16 cellular contexts compared by ENCODE assay signal in genomic region chr16:84821728-84822676, GRCh38. TPM values are rescaled to one million over a fixed set of nuclear protein-coding genes. Genes with fewer than 3 reads are reported as not detected.
DNase-seq lines count a peak whose midpoint lies in the region; ATAC-seq, FAIRE-seq and TF ChIP-seq lines count a peak whose summit lies in the region.
"Had no signal": no experiment of that assay in that cellular context is flagged by ENCODE, and none has a peak within 500 bp of the region (broad histone marks: within the 10 kb centered on the region; RNA-seq: fewer than 3 reads in every experiment).

No MANE protein-coding gene starts in this region.

- FAIRE-seq in HepG2 (lab: Jason Lieb, UNC), result no peak
- FAIRE-seq: A204.1 had no signal

- peak overlapping the region in 1 of 2 donors; percentile 9 for H3K9ac ChIP-seq in liver (ENCODE audit: low read depth in 1 of 2, low read length in 2 of 2)
- H3K9ac ChIP-seq in HepG2 (ENCODE audit: insufficient read depth, low read depth, low read length), result no peak overlapping the region
- H3K9ac ChIP-seq in rectal smooth muscle tissue (ENCODE audit: low read length), result peak overlapping the region; percentile 19

- H3K4me2 ChIP-seq in HepG2 (ENCODE audit: low read depth, low read length), result no peak overlapping the region

- H3K4me1 ChIP-seq in liver (ENCODE audit: control insufficient read depth in 4 of 4, insufficient read depth in 4 of 4, low read length in 3 of 4) (peaks cover 0 to 6% (median 4%) of the 10 kb centered on the region in 4 donors), HepG2 (ENCODE audit: insufficient read depth, low read length) (peaks cover 16% of the 10 kb centered on the region), rectal smooth muscle tissue (ENCODE audit: control insufficient read depth, insufficient read depth, low read length) (peaks cover 28% of the 10 kb centered on the region)

- H4K20me1 ChIP-seq in HepG2 (ENCODE audit: insufficient read depth, low read length), result 0 out of 2 replicates have a peak, but pooled peaks cover 9% of the 10 kb centered on the region

- no peak overlapping the region for H3K27ac Mint-ChIP-seq in natural killer cell
- H3K27ac Mint-ChIP-seq: activated naive CD4-positive, alpha-beta T cell treated with anti-CD3 and anti-CD28 coated beads for 36 hours; stimulated activated naive B cell treated with anti-CD40 and anti-IgM and Interleukin-4, amounts not matched to agents 10 μg/mL and 1 μg/mL and 100 μg/mL, for 72 hours had no signal

- no peak for ATAC-seq in HepG2
- peak; percentile 14 for ATAC-seq in Right ventricle myocardium superior (ENCODE audit: poor library complexity)
- ATAC-seq in HG03469 (IDR thresholded peaks at IDR 0.05; ENCODE audit: unreplicated experiment), result no peak
- no peak for ATAC-seq in natural killer cell
- ATAC-seq: HCT116; stimulated activated naive B cell treated with anti-CD40 and anti-IgM and Interleukin-4, amounts not matched to agents 10 μg/mL and 1 μg/mL and 100 μg/mL, for 72 hours had no signal

- H3K79me2 ChIP-seq in HepG2 (ENCODE audit: insufficient read depth, low read length), result no peaks in the 10 kb centered on the region

- TF ChIP-seq POLR2A in HepG2 (IDR thresholded peaks at IDR 0.05; ENCODE audit: insufficient read depth in 1 of 2, low read depth in 2 of 2, low read length in 2 of 2), result no peak

- in situ Hi-C loops in HepG2 (cut with HindIII; ENCODE audit: extremely low pct_ligation_motif_present, low pct_unique_long_range_greater_than_20kb), result no loop called here

- intact Hi-C loops in HepG2 (cut with micrococcal nuclease; ENCODE audit: unreplicated experiment) (no loop called here), Right ventricle myocardium superior (cut with DNase I) (no loop called here), natural killer cell (cut with micrococcal nuclease) (no loop called here)

- peaks cover 17 to 22% of the 10 kb centered on the region in 2 donors for H3K27me3 Mint-ChIP-seq in natural killer cell (ENCODE audit: low read depth in 2 of 2)

- POLR2A ChIA-PET in HepG2 (lab: Yijun Ruan, JAX), result no interaction called here

- H3K27ac ChIP-seq in liver (ENCODE audit: low read depth in 1 of 2, low read length in 2 of 2), result peak overlapping the region; percentile 65 to 78
- no peak overlapping the region for H3K27ac ChIP-seq in HepG2 (ENCODE audit: extremely low read length, insufficient read depth, low read length)
- H3K27ac ChIP-seq in rectal smooth muscle tissue (ENCODE audit: low read depth, low read length), result peak overlapping the region; percentile 86

- no peak overlapping the region for H3K4me3 Mint-ChIP-seq in natural killer cell
- H3K4me3 Mint-ChIP-seq: activated naive CD4-positive, alpha-beta T cell treated with anti-CD3 and anti-CD28 coated beads for 36 hours; naive B cell; stimulated activated naive B cell treated with anti-CD40 and anti-IgM and Interleukin-4, amounts not matched to agents 10 μg/mL and 1 μg/mL and 100 μg/mL, for 72 hours had no signal

- BruUV-seq in HepG2 (replicated peaks; lab: Mats Ljungman, UMichigan), result no TSS peak

- no peak for TF ChIP-seq RAD21 in liver (IDR thresholded peaks at IDR 0.05)
- no peak for TF ChIP-seq RAD21 in HepG2 (CRISPR knock-in tag; IDR thresholded peaks at IDR 0.05)

- peaks cover 10% of the 10 kb centered on the region in 2 donors for H3K4me1 Mint-ChIP-seq in natural killer cell

- CTCF ChIA-PET in HepG2 (lab: Yijun Ruan, JAX; ENCODE audit: low intra/inter-chr PET ratio, low total read pairs), result no interaction called here

- no peak overlapping the region for H2AFZ ChIP-seq in HepG2 (ENCODE audit: low read length)

- DNase-seq in HepG2 (ENCODE audit: low spot score) (no peak), Right ventricle myocardium superior (no peak), NCI-H345 (lab: John Stamatoyannopoulos, UW) (no peak), DMS79 treated with DMSO at 0.1 percent for 48 hours (lab: John Stamatoyannopoulos, UW) (no peak), natural killer cell (no peak)
- DNase-seq: activated naive CD4-positive, alpha-beta T cell treated with anti-CD3 and anti-CD28 coated beads for 36 hours; KG1; naive B cell; NCI-H2107; stimulated activated CD4-positive, alpha-beta T cell treated with anti-CD3 and anti-CD28 coated beads, Interleukin-1b, Interleukin-23, amount 100 ng/mL, for 48 hours; stimulated activated naive B cell treated with anti-CD40 and anti-IgM and Interleukin-4, amounts not matched to agents 10 μg/mL and 1 μg/mL and 100 μg/mL, for 72 hours had no signal

- no peaks in the 10 kb centered on the region for H3K36me3 Mint-ChIP-seq in natural killer cell
- H3K36me3 Mint-ChIP-seq: stimulated activated naive B cell treated with anti-CD40 and anti-IgM and Interleukin-4, amounts not matched to agents 10 μg/mL and 1 μg/mL and 100 μg/mL, for 72 hours had no signal

- H3K4me3 ChIP-seq in liver (ENCODE audit: low read depth in 1 of 3, low read length in 3 of 3), result no peak overlapping the region
- H3K4me3 ChIP-seq in HepG2 (replicated peaks in 1 of 3; ENCODE audit: insufficient read depth in 1 of 3, low read depth in 2 of 3, low read length in 3 of 3), result no peak overlapping the region
- peak overlapping the region; percentile 95 for H3K4me3 ChIP-seq in rectal smooth muscle tissue (ENCODE audit: low read length)

- H3K36me3 ChIP-seq in liver (ENCODE audit: control insufficient read depth in 4 of 4, insufficient read depth in 3 of 4, low read depth in 1 of 4, low read length in 3 of 4) (no peaks in the 10 kb centered on the region), HepG2 (replicated peaks in 1 of 2; ENCODE audit: control insufficient read depth in 1 of 2, insufficient read depth in 2 of 2, low read length in 2 of 2) (no peaks in the 10 kb centered on the region), rectal smooth muscle tissue (ENCODE audit: control insufficient read depth, insufficient read depth, low read length) (no peaks in the 10 kb centered on the region)

- TF ChIP-seq EP300 in HepG2 (IDR thresholded peaks at IDR 0.05; ENCODE audit: low read depth in 2 of 2, low read length in 2 of 2) (no peak), HepG2 (CRISPR knock-in tag; IDR thresholded peaks at IDR 0.05; ENCODE audit: borderline replicate concordance) (no peak)

- TF ChIP-seq CTCF in liver (IDR thresholded peaks at IDR 0.05; ENCODE audit: low read depth, low read length, missing input control) (no peak), HepG2 (CRISPR knock-in tag; IDR thresholded peaks at IDR 0.05) (no peak), natural killer cell (IDR thresholded peaks at IDR 0.05) (no peak)

- WGBS in liver, result 66% methylated on average over 12 of the region's 12 CpGs
- WGBS in HepG2 (ENCODE audit: low lambda C conversion rate), result 24% methylated on average over 10 of the region's 12 CpGs

- peaks cover 0 to 6% (median 2%) of the 10 kb centered on the region in 4 donors for H3K27me3 ChIP-seq in liver (ENCODE audit: control insufficient read depth in 4 of 4, insufficient read depth in 4 of 4, low read length in 3 of 4)
- H3K27me3 ChIP-seq in HepG2 (ENCODE audit: control insufficient read depth in 1 of 2, insufficient read depth in 2 of 2, low read length in 2 of 2), result peaks cover 12 to 69% of the 10 kb centered on the region in 2 experiments
- peaks cover 3% of the 10 kb centered on the region for H3K27me3 ChIP-seq in rectal smooth muscle tissue (ENCODE audit: control insufficient read depth, insufficient read depth, low read length)

- no peaks in the 10 kb centered on the region for H3K9me3 Mint-ChIP-seq in natural killer cell
- H3K9me3 Mint-ChIP-seq: activated naive CD4-positive, alpha-beta T cell treated with anti-CD3 and anti-CD28 coated beads for 36 hours; stimulated activated naive B cell treated with anti-CD40 and anti-IgM and Interleukin-4, amounts not matched to agents 10 μg/mL and 1 μg/mL and 100 μg/mL, for 72 hours had no signal

- H3K9me3 ChIP-seq in liver (ENCODE audit: control insufficient read depth in 4 of 4, low read length in 3 of 4) (no peaks in the 10 kb centered on the region), HepG2 (ENCODE audit: low read length) (no peaks in the 10 kb centered on the region)

TF ChIP-seq in liver, 16 proteins besides CTCF, POLR2A, EP300 and RAD21 (continues in another document):
- TF ChIP-seq NR2F2 (IDR thresholded peaks at IDR 0.05) (peak; percentile 96), ATF3 (IDR thresholded peaks at IDR 0.05) (no peak)

TF ChIP-seq in HepG2, 621 proteins besides CTCF, POLR2A, EP300 and RAD21 (continues in another document):
- TF ChIP-seq DMAP1 (CRISPR knock-in tag; IDR thresholded peaks at IDR 0.05), result no peak
- TF ChIP-seq ZNF7 (CRISPR knock-in tag; IDR thresholded peaks at IDR 0.05), result no peak
- no peak for TF ChIP-seq PCBP2 (optimal IDR thresholded peaks at IDR 0.05; ENCODE audit: low read depth, low read length, poor library complexity, severe bottlenecking)

RNA-seq across cellular contexts. Expression of gene CRISPLD2, which starts 2.2 kb away (rescaled TPM):
- total RNA-seq in liver (10 to 100 TPM in 1 of 2 donors, 1 to 10 TPM in 1; 3.4 to 14.8 TPM), HepG2 (2016; rRNA removed; fragmentation: Illumina TruSeq; extraction: Trizol) (0.14 and 0.31 TPM in 2 replicates), Right ventricle myocardium superior (23.5 TPM), natural killer cell (1 to 10 TPM in 1 of 3 donors, under 1 TPM in 1, not detected in 1; 0.86 to 6.3 TPM)
- polyA plus RNA-seq in liver (1 to 10 TPM; 2.6 to 4.9 TPM), HepG2 (2011; rRNA removed) (0.04 and 0.25 TPM in 2 replicates)
- total RNA-seq in HepG2 (2016; cell fraction: cytosol; rRNA removed; fragmentation: Illumina TruSeq; extraction: Trizol; ENCODE audit: low read depth), result not detected in 2 replicates
- 0.15 TPM in 2 replicates for total RNA-seq in HepG2 (2016; cell fraction: insoluble cytoplasmic fraction; rRNA removed; fragmentation: Illumina TruSeq; extraction: Trizol)
- total RNA-seq in HepG2 (2016; cell fraction: membrane; rRNA removed; fragmentation: Illumina TruSeq; extraction: Trizol), result not detected in 2 replicates
- not detected in 2 replicates for total RNA-seq in HepG2 (2016; cell fraction: nucleus; rRNA removed; fragmentation: Illumina TruSeq; extraction: Trizol)
- 0.05 and 0.15 TPM in 2 replicates for polyA plus RNA-seq in HepG2 (2011; cell fraction: cytosol; rRNA removed)
- polyA plus RNA-seq in HepG2 (2011; cell fraction: nucleus; rRNA removed), result 0.08 and 0.17 TPM in 2 replicates
- 0.07 and 0.31 TPM in 2 replicates for polyA plus RNA-seq in HepG2 (2012)
- polyA plus RNA-seq in HepG2 (2016; cell fraction: cytosol; fragmentation: Illumina TruSeq; extraction: Trizol; ENCODE audit: low read depth), result not detected in 2 replicates
- not detected in 2 replicates for polyA plus RNA-seq in HepG2 (2016; cell fraction: insoluble cytoplasmic fraction; fragmentation: Illumina TruSeq; extraction: Trizol; ENCODE audit: low read depth)
- polyA plus RNA-seq in HepG2 (2016; cell fraction: membrane; fragmentation: Illumina TruSeq; extraction: Trizol; ENCODE audit: low read depth), result not detected in 2 replicates
- polyA plus RNA-seq in HepG2 (2016; cell fraction: nucleus; fragmentation: Illumina TruSeq; extraction: Trizol; ENCODE audit: insufficient read depth, low read depth), result 0.33 TPM in 1 of 2 replicates, not detected in the other
- polyA minus RNA-seq in HepG2 (2011; rRNA and poly(A)+ RNA removed; ENCODE audit: low replicate concordance), result 0.44 and 0.89 TPM in 2 replicates
- polyA minus RNA-seq in HepG2 (2011; cell fraction: cytosol; rRNA and poly(A)+ RNA removed), result not detected in 2 replicates
- 0.25 and 0.77 TPM in 2 replicates for polyA minus RNA-seq in HepG2 (2011; cell fraction: nucleus; rRNA and poly(A)+ RNA removed)
